24 cellular contexts compared by ENCODE assay signal in the genomic region with DNA sequence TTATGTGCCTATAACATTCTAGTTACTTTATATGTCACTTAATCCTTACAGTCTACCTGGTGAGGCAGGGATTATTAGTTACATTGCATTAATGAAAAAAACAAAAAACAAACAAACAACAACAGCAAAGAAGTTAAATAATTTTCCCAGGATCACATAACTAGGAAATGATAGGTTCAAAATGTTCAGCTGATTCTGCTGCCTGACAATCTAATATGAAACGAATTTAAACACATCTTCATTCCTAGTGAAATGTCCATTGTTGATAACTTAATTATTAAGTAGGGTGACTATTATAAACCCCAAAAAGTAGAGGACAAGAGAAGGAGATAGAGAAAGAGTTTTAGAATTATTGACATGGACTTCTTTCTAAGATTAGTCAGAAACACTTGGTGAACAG. TPM values are rescaled to one million over a fixed set of nuclear protein-coding genes. Genes with fewer than 3 reads are reported as not detected.
"Had no signal": no experiment of that assay in that cellular context is flagged by ENCODE, and none has a peak within 500 bp of the region (broad histone marks: within the 10 kb centered on the region; RNA-seq: fewer than 3 reads in every experiment).

No MANE protein-coding gene starts in this region.

- H3K27me3 ChIP-seq: MG63 had no signal

- H3K36me3 ChIP-seq: MG63, SJSA1 had no signal

- DNase-seq: Karpas-422, KG1, MG63, NCI-H1092, NCI-H1105 treated with DMSO at 0.1 percent for 48 hours, NCI-H1436, NCI-H187, NCI-H2029, NCI-H2081 treated with DMSO at 0.1 percent for 48 hours, NCI-H2171, NCI-H226, NCI-H446, NCI-H510A, NCI-H524 treated with DMSO at 0.1 percent for 48 hours, NCI-H69, NCI-H774, Right ventricle myocardium superior, RPMI8226, SIG-M5 had no signal

- FAIRE-seq: HTR-8/SVneo, RCC 7860 had no signal

- H3K4me3 ChIP-seq: MG63, SJSA1, SK-N-MC had no signal

- H3K9me3 ChIP-seq: MG63, SJSA1 had no signal

- H3K27ac ChIP-seq: HL-60, SJSA1, SK-N-MC had no signal

- H3K4me1 ChIP-seq: SJSA1 had no signal

RNA-seq across cellular contexts. Expression of a gene that starts 22.6 kb away (rescaled TPM):
- total RNA-seq: Right ventricle myocardium superior, SJSA1 had no signal

RNA-seq across cellular contexts. Expression of a gene that starts 59.8 kb away (rescaled TPM):
- total RNA-seq: Right ventricle myocardium superior had no signal
